ENCODE assay signal across 21 cellular contexts in genomic region chr6:40383348-40384115, GRCh38.
"Had no signal": no experiment of that assay in that cellular context is flagged by ENCODE, and none has a peak within 500 bp of the region (broad histone marks: within the 10 kb centered on the region; RNA-seq: fewer than 3 reads in every experiment).

No MANE protein-coding gene starts in this region.

- H3K27me3 Mint-ChIP-seq: stimulated activated naive B cell treated with anti-CD40 and anti-IgM and Interleukin-4, amounts not matched to agents 10 μg/mL and 1 μg/mL and 100 μg/mL, for 72 hours had no signal

- H3K4me1 Mint-ChIP-seq: WTC11 had no signal

- H3K4me3 Mint-ChIP-seq: activated naive CD4-positive, alpha-beta T cell treated with anti-CD3 and anti-CD28 coated beads, Interleukin-2, amount 10 ng/mL, durations not matched to agents 7 days and 5 days; activated T-cell treated with anti-CD3 and anti-CD28 coated beads, Interleukin-2, amount 50 U/mL, for 72 hours; effector memory CD8-positive, alpha-beta T cell; natural killer cell; stimulated activated naive B cell treated with anti-CD40 and anti-IgM and Interleukin-4, amounts not matched to agents 10 μg/mL and 1 μg/mL and 100 μg/mL, for 72 hours; WTC11 had no signal

- H3K9me3 ChIP-seq: body of pancreas, colonic mucosa, heart right ventricle, prostate gland, vagina had no signal

- H3K4me3 ChIP-seq: body of pancreas, colonic mucosa, dorsolateral prefrontal cortex, heart right ventricle, prostate gland, vagina had no signal

- DNase-seq: activated CD4-positive, alpha-beta T cell treated with anti-CD3 and anti-CD28 coated beads, Interleukin-2, amount 50 U/mL, for 48 hours; activated effector memory CD4-positive, alpha-beta T cell treated with anti-CD3 and anti-CD28 coated beads, Interleukin-2, amount 50 U/mL, for 16 hours; activated naive CD4-positive, alpha-beta T cell treated with anti-CD3 and anti-CD28 coated beads, Interleukin-2, amount 10 ng/mL, durations not matched to agents 7 days and 5 days; activated T-cell treated with anti-CD3 and anti-CD28 coated beads, Interleukin-2, amount 50 U/mL, for 72 hours; anterior cingulate cortex; body of pancreas; colonic mucosa; effector memory CD8-positive, alpha-beta T cell; heart right ventricle; kidney; midbrain; natural killer cell; stimulated activated CD4-positive, alpha-beta T cell treated with anti-CD3 and anti-CD28 coated beads, Interleukin-2, amount 100 ng/mL, for 48 hours; stimulated activated CD8-positive, alpha-beta memory T cell treated with anti-CD3 and anti-CD28 coated beads, Interleukin-4, amount 100 ng/mL, for 48 hours; stimulated activated naive B cell treated with anti-CD40 and anti-IgM and Interleukin-4, amounts not matched to agents 10 μg/mL and 1 μg/mL and 100 μg/mL, for 72 hours; T-helper 1 cell; trophoblast cell had no signal

- H3K27me3 ChIP-seq: body of pancreas, colonic mucosa, dorsolateral prefrontal cortex, vagina had no signal

- H3K27ac ChIP-seq: body of pancreas, colonic mucosa, heart right ventricle, prostate gland, vagina had no signal

- H3K9me3 Mint-ChIP-seq: activated T-cell treated with anti-CD3 and anti-CD28 coated beads, Interleukin-2, amount 50 U/mL, for 72 hours; effector memory CD8-positive, alpha-beta T cell; natural killer cell; stimulated activated naive B cell treated with anti-CD40 and anti-IgM and Interleukin-4, amounts not matched to agents 10 μg/mL and 1 μg/mL and 100 μg/mL, for 72 hours; WTC11 had no signal

- H3K27ac Mint-ChIP-seq: activated naive CD4-positive, alpha-beta T cell treated with anti-CD3 and anti-CD28 coated beads, Interleukin-2, amount 10 ng/mL, durations not matched to agents 7 days and 5 days; activated T-cell treated with anti-CD3 and anti-CD28 coated beads, Interleukin-2, amount 50 U/mL, for 72 hours; effector memory CD8-positive, alpha-beta T cell; natural killer cell; stimulated activated naive B cell treated with anti-CD40 and anti-IgM and Interleukin-4, amounts not matched to agents 10 μg/mL and 1 μg/mL and 100 μg/mL, for 72 hours; WTC11 had no signal

- ATAC-seq: activated T-cell treated with anti-CD3 and anti-CD28 coated beads, Interleukin-2, amount 50 U/mL, for 72 hours; body of pancreas; effector memory CD8-positive, alpha-beta T cell; heart right ventricle; natural killer cell; stimulated activated naive B cell treated with anti-CD40 and anti-IgM and Interleukin-4, amounts not matched to agents 10 μg/mL and 1 μg/mL and 100 μg/mL, for 72 hours; WTC11 had no signal

- H3K36me3 Mint-ChIP-seq: natural killer cell; stimulated activated naive B cell treated with anti-CD40 and anti-IgM and Interleukin-4, amounts not matched to agents 10 μg/mL and 1 μg/mL and 100 μg/mL, for 72 hours; WTC11 had no signal

- H3K36me3 ChIP-seq: colonic mucosa, heart right ventricle, prostate gland, vagina had no signal

- H3K4me1 ChIP-seq: colonic mucosa, heart right ventricle, prostate gland, vagina had no signal
